Comparison of ENCODE assay signal across 1 cellular context in the genomic region with DNA sequence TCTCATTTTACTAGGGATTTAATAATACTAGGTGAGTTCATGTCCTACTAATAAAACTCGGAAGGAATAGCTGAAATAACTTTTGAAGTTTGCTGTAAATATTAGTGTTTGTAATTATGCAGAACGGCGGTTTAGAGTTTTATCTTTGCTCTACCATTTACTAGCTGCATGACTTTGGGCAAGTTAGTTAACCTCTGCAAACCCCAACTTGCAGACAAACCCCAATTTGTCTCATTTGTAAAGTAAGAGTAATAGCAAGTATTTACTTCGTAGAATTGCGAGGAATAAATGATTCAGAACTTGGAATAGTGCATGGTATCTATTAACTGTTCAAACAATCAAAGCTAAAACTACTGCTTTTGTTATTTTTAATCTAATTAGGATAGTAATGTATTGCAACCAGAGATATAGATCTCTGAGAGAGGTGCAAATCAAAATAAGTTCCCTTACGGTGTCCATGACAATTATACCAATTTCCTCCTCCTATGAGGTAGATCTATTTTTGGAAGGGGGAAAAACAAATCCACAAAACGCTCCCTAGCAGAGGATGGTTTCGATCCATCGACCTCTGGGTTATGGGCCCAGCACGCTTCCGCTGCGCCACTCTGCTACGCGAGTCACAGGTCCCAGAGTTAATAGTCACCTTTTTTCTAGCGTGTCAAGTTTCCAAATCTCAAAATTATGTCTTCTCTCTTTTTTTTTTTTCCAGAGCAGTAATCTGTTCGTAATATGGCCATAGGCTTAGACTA.
TF ChIP-seq lines count a peak whose summit lies in the region.

No MANE protein-coding gene starts in this region.

TF ChIP-seq in HepG2, 621 proteins besides CTCF, POLR2A, EP300 and RAD21 (continued from another document and continues in another):
- TF ChIP-seq, protein P1, sequence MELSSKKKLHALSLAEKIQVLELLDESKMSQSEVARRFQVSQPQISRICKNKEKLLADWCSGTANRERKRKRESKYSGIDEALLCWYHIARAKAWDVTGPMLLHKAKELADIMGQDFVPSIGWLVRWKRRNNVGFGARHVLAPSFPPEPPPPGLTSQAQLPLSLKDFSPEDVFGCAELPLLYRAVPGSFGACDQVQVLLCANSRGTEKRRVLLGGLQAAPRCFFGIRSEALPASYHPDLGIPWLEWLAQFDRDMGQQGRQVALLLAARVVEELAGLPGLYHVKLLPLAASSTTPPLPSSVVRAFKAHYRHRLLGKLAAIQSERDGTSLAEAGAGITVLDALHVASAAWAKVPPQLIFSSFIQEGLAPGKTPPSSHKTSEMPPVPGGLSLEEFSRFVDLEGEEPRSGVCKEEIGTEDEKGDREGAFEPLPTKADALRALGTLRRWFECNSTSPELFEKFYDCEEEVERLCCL (CRISPR knock-in tag; IDR thresholded peaks at IDR 0.05; ENCODE audit: borderline replicate concordance), result no peak
- TF ChIP-seq ZNF652 (CRISPR knock-in tag; IDR thresholded peaks at IDR 0.05; ENCODE audit: borderline replicate concordance, low read depth) (no peak), HOXA7 (CRISPR knock-in tag; IDR thresholded peaks at IDR 0.05) (no peak), GATA4 (IDR thresholded peaks at IDR 0.05; ENCODE audit: borderline replicate concordance, low read depth) (no peak), ZHX2 (IDR thresholded peaks at IDR 0.05; ENCODE audit: low read depth) (peak; percentile 46; the same call in 1 of the 2 replicates), ZHX2 (CRISPR knock-in tag; IDR thresholded peaks at IDR 0.05; ENCODE audit: borderline replicate concordance) (0 out of 2 replicates have a peak, but pooled peaks have one; percentile 38), ZNF660 (CRISPR knock-in tag; IDR thresholded peaks at IDR 0.05; ENCODE audit: borderline replicate concordance, low read depth) (no peak), ZNF3 (CRISPR knock-in tag; IDR thresholded peaks at IDR 0.05) (peak; percentile 68; the same call in 1 of the 2 replicates), MLLT10 (CRISPR knock-in tag; IDR thresholded peaks at IDR 0.05) (no peak), ZNF768 (CRISPR knock-in tag; IDR thresholded peaks at IDR 0.05) (no peak), THYN1 (CRISPR knock-in tag; IDR thresholded peaks at IDR 0.05; ENCODE audit: borderline replicate concordance, low read depth) (no peak), CC2D1A (CRISPR knock-in tag; IDR thresholded peaks at IDR 0.05) (no peak), E2F5 (CRISPR knock-in tag; conservative IDR thresholded peaks at IDR 0.05) (no peak), KDM3A (CRISPR knock-in tag; IDR thresholded peaks at IDR 0.05; ENCODE audit: low read depth) (0 out of 2 replicates have a peak, but pooled peaks have one; percentile 35), TEAD3 (CRISPR knock-in tag; optimal IDR thresholded peaks at IDR 0.05; ENCODE audit: borderline replicate concordance) (peak; percentile 51), SRSF1 (optimal IDR thresholded peaks at IDR 0.05; ENCODE audit: low read depth, low read length) (no peak), ZNF143 (CRISPR knock-in tag; IDR thresholded peaks at IDR 0.05) (no peak), GABPA (IDR thresholded peaks at IDR 0.05; ENCODE audit: low read depth, low read length) (no peak), GABPA (CRISPR knock-in tag; IDR thresholded peaks at IDR 0.05; ENCODE audit: low read depth) (peak; percentile 58), SYNCRIP (IDR thresholded peaks at IDR 0.05; ENCODE audit: insufficient read depth, low read depth, low read length) (no peak), ZNF441 (CRISPR knock-in tag; IDR thresholded peaks at IDR 0.05; ENCODE audit: borderline replicate concordance) (0 out of 2 replicates have a peak, but pooled peaks have one; percentile 32), ZNF326 (CRISPR knock-in tag; IDR thresholded peaks at IDR 0.05; ENCODE audit: borderline replicate concordance) (no peak), FOXA1 (IDR thresholded peaks at IDR 0.05) (no peak), FOXA1 (CRISPR knock-in tag; IDR thresholded peaks at IDR 0.05) (peak; percentile 18; the same call in 1 of the 2 replicates), ZNF382 (CRISPR knock-in tag; IDR thresholded peaks at IDR 0.05; ENCODE audit: borderline replicate concordance) (no peak), TARDBP (CRISPR knock-in tag; IDR thresholded peaks at IDR 0.05) (peak; percentile 74; the same call in 1 of the 2 replicates), ZNF10 (CRISPR knock-in tag; IDR thresholded peaks at IDR 0.05; ENCODE audit: borderline replicate concordance, low read depth) (no peak), CENPT (CRISPR knock-in tag; IDR thresholded peaks at IDR 0.05; ENCODE audit: low read depth) (no peak), MBNL3 (CRISPR knock-in tag; conservative IDR thresholded peaks at IDR 0.05) (no peak), NFATC3 (CRISPR knock-in tag; IDR thresholded peaks at IDR 0.05) (no peak), ZNF766 (CRISPR knock-in tag; IDR thresholded peaks at IDR 0.05; ENCODE audit: borderline replicate concordance) (no peak), SIN3A (IDR thresholded peaks at IDR 0.05; ENCODE audit: borderline replicate concordance, low read depth, low read length) (no peak), FOXK2 (IDR thresholded peaks at IDR 0.05) (no peak), ZMAT3 (CRISPR knock-in tag; conservative IDR thresholded peaks at IDR 0.05) (no peak), HNRNPUL1 (IDR thresholded peaks at IDR 0.05; ENCODE audit: low read depth, low read length) (no peak), CREB1 (IDR thresholded peaks at IDR 0.05) (peak; percentile 45; the same call in 1 of the 2 replicates), CREB1 (CRISPR knock-in tag; IDR thresholded peaks at IDR 0.05) (peak; percentile 77)
- TF ChIP-seq, protein P2, sequence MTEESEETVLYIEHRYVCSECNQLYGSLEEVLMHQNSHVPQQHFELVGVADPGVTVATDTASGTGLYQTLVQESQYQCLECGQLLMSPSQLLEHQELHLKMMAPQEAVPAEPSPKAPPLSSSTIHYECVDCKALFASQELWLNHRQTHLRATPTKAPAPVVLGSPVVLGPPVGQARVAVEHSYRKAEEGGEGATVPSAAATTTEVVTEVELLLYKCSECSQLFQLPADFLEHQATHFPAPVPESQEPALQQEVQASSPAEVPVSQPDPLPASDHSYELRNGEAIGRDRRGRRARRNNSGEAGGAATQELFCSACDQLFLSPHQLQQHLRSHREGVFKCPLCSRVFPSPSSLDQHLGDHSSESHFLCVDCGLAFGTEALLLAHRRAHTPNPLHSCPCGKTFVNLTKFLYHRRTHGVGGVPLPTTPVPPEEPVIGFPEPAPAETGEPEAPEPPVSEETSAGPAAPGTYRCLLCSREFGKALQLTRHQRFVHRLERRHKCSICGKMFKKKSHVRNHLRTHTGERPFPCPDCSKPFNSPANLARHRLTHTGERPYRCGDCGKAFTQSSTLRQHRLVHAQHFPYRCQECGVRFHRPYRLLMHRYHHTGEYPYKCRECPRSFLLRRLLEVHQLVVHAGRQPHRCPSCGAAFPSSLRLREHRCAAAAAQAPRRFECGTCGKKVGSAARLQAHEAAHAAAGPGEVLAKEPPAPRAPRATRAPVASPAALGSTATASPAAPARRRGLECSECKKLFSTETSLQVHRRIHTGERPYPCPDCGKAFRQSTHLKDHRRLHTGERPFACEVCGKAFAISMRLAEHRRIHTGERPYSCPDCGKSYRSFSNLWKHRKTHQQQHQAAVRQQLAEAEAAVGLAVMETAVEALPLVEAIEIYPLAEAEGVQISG (CRISPR knock-in tag; IDR thresholded peaks at IDR 0.05), result peak; percentile 60
- TF ChIP-seq, protein P3, sequence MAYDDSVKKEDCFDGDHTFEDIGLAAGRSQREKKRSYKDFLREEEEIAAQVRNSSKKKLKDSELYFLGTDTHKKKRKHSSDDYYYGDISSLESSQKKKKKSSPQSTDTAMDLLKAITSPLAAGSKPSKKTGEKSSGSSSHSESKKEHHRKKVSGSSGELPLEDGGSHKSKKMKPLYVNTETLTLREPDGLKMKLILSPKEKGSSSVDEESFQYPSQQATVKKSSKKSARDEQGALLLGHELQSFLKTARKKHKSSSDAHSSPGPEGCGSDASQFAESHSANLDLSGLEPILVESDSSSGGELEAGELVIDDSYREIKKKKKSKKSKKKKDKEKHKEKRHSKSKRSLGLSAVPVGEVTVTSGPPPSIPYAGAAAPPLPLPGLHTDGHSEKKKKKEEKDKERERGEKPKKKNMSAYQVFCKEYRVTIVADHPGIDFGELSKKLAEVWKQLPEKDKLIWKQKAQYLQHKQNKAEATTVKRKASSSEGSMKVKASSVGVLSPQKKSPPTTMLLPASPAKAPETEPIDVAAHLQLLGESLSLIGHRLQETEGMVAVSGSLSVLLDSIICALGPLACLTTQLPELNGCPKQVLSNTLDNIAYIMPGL (CRISPR knock-in tag; IDR thresholded peaks at IDR 0.05; ENCODE audit: borderline replicate concordance in 1 of 2, low read depth in 1 of 2), result peak; percentile 98 to 100
- TF ChIP-seq, protein P4, sequence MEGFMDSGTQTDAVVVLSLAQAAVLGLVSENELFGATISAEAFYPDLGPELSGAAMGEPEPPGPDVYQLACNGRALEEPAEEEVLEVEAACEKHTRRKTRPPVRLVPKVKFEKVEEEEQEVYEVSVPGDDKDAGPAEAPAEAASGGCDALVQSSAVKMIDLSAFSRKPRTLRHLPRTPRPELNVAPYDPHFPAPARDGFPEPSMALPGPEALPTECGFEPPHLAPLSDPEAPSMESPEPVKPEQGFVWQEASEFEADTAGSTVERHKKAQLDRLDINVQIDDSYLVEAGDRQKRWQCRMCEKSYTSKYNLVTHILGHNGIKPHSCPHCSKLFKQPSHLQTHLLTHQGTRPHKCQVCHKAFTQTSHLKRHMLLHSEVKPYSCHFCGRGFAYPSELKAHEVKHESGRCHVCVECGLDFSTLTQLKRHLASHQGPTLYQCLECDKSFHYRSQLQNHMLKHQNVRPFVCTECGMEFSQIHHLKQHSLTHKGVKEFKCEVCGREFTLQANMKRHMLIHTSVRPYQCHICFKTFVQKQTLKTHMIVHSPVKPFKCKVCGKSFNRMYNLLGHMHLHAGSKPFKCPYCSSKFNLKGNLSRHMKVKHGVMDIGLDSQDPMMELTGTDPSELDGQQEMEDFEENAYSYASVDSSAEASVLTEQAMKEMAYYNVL (CRISPR knock-in tag; IDR thresholded peaks at IDR 0.05; ENCODE audit: borderline replicate concordance), result peak; percentile 65; the same call in 1 of the 2 replicates
- TF ChIP-seq, protein P5, sequence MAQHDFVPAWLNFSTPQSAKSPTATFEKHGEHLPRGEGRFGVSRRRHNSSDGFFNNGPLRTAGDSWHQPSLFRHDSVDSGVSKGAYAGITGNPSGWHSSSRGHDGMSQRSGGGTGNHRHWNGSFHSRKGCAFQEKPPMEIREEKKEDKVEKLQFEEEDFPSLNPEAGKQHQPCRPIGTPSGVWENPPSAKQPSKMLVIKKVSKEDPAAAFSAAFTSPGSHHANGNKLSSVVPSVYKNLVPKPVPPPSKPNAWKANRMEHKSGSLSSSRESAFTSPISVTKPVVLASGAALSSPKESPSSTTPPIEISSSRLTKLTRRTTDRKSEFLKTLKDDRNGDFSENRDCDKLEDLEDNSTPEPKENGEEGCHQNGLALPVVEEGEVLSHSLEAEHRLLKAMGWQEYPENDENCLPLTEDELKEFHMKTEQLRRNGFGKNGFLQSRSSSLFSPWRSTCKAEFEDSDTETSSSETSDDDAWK (CRISPR knock-in tag; IDR thresholded peaks at IDR 0.05), result no peak
- TF ChIP-seq, protein P6, sequence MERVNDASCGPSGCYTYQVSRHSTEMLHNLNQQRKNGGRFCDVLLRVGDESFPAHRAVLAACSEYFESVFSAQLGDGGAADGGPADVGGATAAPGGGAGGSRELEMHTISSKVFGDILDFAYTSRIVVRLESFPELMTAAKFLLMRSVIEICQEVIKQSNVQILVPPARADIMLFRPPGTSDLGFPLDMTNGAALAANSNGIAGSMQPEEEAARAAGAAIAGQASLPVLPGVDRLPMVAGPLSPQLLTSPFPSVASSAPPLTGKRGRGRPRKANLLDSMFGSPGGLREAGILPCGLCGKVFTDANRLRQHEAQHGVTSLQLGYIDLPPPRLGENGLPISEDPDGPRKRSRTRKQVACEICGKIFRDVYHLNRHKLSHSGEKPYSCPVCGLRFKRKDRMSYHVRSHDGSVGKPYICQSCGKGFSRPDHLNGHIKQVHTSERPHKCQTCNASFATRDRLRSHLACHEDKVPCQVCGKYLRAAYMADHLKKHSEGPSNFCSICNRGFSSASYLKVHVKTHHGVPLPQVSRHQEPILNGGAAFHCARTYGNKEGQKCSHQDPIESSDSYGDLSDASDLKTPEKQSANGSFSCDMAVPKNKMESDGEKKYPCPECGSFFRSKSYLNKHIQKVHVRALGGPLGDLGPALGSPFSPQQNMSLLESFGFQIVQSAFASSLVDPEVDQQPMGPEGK (CRISPR knock-in tag; IDR thresholded peaks at IDR 0.05), result 0 out of 2 replicates have a peak, but pooled peaks have one; percentile 52
